ENCODE assay signal across 21 cellular contexts in genomic region chr22:43399980-43400358, GRCh38. TPM values are rescaled to one million over a fixed set of nuclear protein-coding genes. Genes with fewer than 3 reads are reported as not detected.
"Had no signal": no experiment of that assay in that cellular context is flagged by ENCODE, and none has a peak within 500 bp of the region (broad histone marks: within the 10 kb centered on the region; RNA-seq: fewer than 3 reads in every experiment).

No MANE protein-coding gene starts in this region.

- H3K27ac Mint-ChIP-seq: dendritic cell treated with granulocyte-macrophage colony-stimulating factor and Interleukin-4, amounts not matched to agents 40 ng/mL and 50 ng/mL, for 4 days; effector memory CD8-positive, alpha-beta T cell; naive thymus-derived CD8-positive, alpha-beta T cell; stimulated activated naive B cell treated with anti-CD40 and anti-IgM and Interleukin-4, amounts not matched to agents 10 μg/mL and 1 μg/mL and 100 μg/mL, for 72 hours; stimulated activated naive CD8-positive, alpha-beta T cell treated with anti-CD3 and anti-CD28 coated beads, Interleukin-15, amount 100 ng/mL, for 72 hours had no signal

- H3K9me3 Mint-ChIP-seq: dendritic cell treated with granulocyte-macrophage colony-stimulating factor and Interleukin-4, amounts not matched to agents 40 ng/mL and 50 ng/mL, for 4 days; effector memory CD8-positive, alpha-beta T cell; naive thymus-derived CD8-positive, alpha-beta T cell; stimulated activated naive CD8-positive, alpha-beta T cell treated with anti-CD3 and anti-CD28 coated beads, Interleukin-15, amount 100 ng/mL, for 72 hours had no signal

- H3K36me3 Mint-ChIP-seq: naive thymus-derived CD8-positive, alpha-beta T cell; stimulated activated naive B cell treated with anti-CD40 and anti-IgM and Interleukin-4, amounts not matched to agents 10 μg/mL and 1 μg/mL and 100 μg/mL, for 72 hours had no signal

- H3K4me3 Mint-ChIP-seq: dendritic cell treated with granulocyte-macrophage colony-stimulating factor and Interleukin-4, amounts not matched to agents 40 ng/mL and 50 ng/mL, for 4 days; effector memory CD8-positive, alpha-beta T cell; naive thymus-derived CD8-positive, alpha-beta T cell; stimulated activated naive B cell treated with anti-CD40 and anti-IgM and Interleukin-4, amounts not matched to agents 10 μg/mL and 1 μg/mL and 100 μg/mL, for 72 hours; stimulated activated naive CD8-positive, alpha-beta T cell treated with anti-CD3 and anti-CD28 coated beads, Interleukin-15, amount 100 ng/mL, for 72 hours had no signal

- H3K4me1 ChIP-seq: esophagus muscularis mucosa, gastrocnemius medialis, transverse colon had no signal

- H3K4me3 ChIP-seq: esophagus muscularis mucosa, gastrocnemius medialis, mucosa of descending colon, ovary, thoracic aorta, transverse colon had no signal

- H3K27me3 ChIP-seq: ovary had no signal

- DNase-seq: cerebellar nuclear complex; effector memory CD8-positive, alpha-beta T cell; gastrocnemius medialis; glutamatergic neuron; islet precursor cell; naive thymus-derived CD8-positive, alpha-beta T cell; ovary; stimulated activated CD4-positive, alpha-beta T cell treated with anti-CD3 and anti-CD28 coated beads, Interleukin-2, amount 100 ng/mL, for 24 hours; stimulated activated CD4-positive, alpha-beta T cell treated with anti-CD3 and anti-CD28 coated beads, Interleukin-4, amount 100 ng/mL, for 4 hours; stimulated activated naive B cell treated with anti-CD40 and anti-IgM and Interleukin-4, amounts not matched to agents 10 μg/mL and 1 μg/mL and 100 μg/mL, for 72 hours; stimulated activated naive CD8-positive, alpha-beta T cell treated with anti-CD3 and anti-CD28 coated beads, Interleukin-15, amount 100 ng/mL, for 72 hours; transverse colon had no signal

- H3K9me3 ChIP-seq: gastrocnemius medialis, mucosa of descending colon, ovary, thoracic aorta, transverse colon had no signal

- ATAC-seq: effector memory CD8-positive, alpha-beta T cell; gastrocnemius medialis; mucosa of descending colon; naive thymus-derived CD8-positive, alpha-beta T cell; sciatic nerve; stimulated activated naive B cell treated with anti-CD40 and anti-IgM and Interleukin-4, amounts not matched to agents 10 μg/mL and 1 μg/mL and 100 μg/mL, for 72 hours had no signal

- H3K27ac ChIP-seq: epithelial cell of prostate, esophagus muscularis mucosa, gastrocnemius medialis, ovary, thoracic aorta, transverse colon had no signal

- H3K36me3 ChIP-seq: esophagus muscularis mucosa, gastrocnemius medialis, ovary, thoracic aorta, transverse colon had no signal

- H3K4me1 Mint-ChIP-seq: stimulated activated naive B cell treated with anti-CD40 and anti-IgM and Interleukin-4, amounts not matched to agents 10 μg/mL and 1 μg/mL and 100 μg/mL, for 72 hours; stimulated activated naive CD8-positive, alpha-beta T cell treated with anti-CD3 and anti-CD28 coated beads, Interleukin-15, amount 100 ng/mL, for 72 hours had no signal

RNA-seq across cellular contexts. Expression of gene MPPED1, which starts 11.8 kb away (rescaled TPM):
- total RNA-seq: esophagus muscularis mucosa; fibroblast of villous mesenchyme; gastrocnemius medialis; naive thymus-derived CD8-positive, alpha-beta T cell; posterior vena cava; subcutaneous adipose tissue; thoracic aorta; transverse colon had no signal

RNA-seq across cellular contexts. Expression of gene SCUBE1, which starts 56.8 kb away (rescaled TPM):
- total RNA-seq: fibroblast of villous mesenchyme; naive thymus-derived CD8-positive, alpha-beta T cell had no signal
- polyA plus RNA-seq: naive thymus-derived CD8-positive, alpha-beta T cell had no signal
